In the genomic region with DNA sequence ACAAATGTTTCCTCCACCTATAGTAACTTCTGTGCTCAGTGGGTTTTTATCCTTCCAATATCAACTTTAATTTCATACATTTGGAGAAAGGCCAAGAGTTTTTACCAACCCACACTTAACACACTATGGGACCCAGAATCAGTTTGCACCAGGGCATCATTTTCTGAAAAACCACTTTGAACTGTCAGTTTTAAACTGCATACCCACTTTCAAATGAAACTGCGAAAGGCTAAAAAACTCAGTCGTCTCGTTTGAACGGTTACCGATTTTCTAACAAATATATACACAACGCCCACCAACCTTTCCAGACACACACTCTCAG, we compare ENCODE assay signal across 9 cellular contexts. TPM values are rescaled to one million over a fixed set of nuclear protein-coding genes. Genes with fewer than 3 reads are reported as not detected.
A peak's percentile ranks its signal among the peaks of the same experiment; 100 is the strongest.
DNase-seq lines count a peak whose midpoint lies in the region; ATAC-seq and TF ChIP-seq lines count a peak whose summit lies in the region.
"Had no signal": no experiment of that assay in that cellular context is flagged by ENCODE, and none has a peak within 500 bp of the region (broad histone marks: within the 10 kb centered on the region; RNA-seq: fewer than 3 reads in every experiment).

No MANE protein-coding gene starts in this region.

- TF ChIP-seq RAD21 in liver (IDR thresholded peaks at IDR 0.05), result no peak

- H3K4me1 ChIP-seq in right atrium auricular region, result peaks cover 0 to 12% of the 10 kb centered on the region in 2 donors
- peaks cover 5 to 23% (median 17%) of the 10 kb centered on the region in 4 donors for H3K4me1 ChIP-seq in liver (ENCODE audit: control insufficient read depth in 4 of 4, insufficient read depth in 4 of 4, low read length in 3 of 4)
- H3K4me1 ChIP-seq in uterus, result no peaks in the 10 kb centered on the region

- H3K27me3 ChIP-seq in right atrium auricular region (no peaks in the 10 kb centered on the region), liver (ENCODE audit: control insufficient read depth in 4 of 4, insufficient read depth in 4 of 4, low read length in 3 of 4) (no peaks in the 10 kb centered on the region), uterus (no peaks in the 10 kb centered on the region)

- peak overlapping the region; percentile 81 for H3K4me3 Mint-ChIP-seq in activated naive CD8-positive, alpha-beta T cell

- TF ChIP-seq POLR2A in uterus (IDR thresholded peaks at IDR 0.05), result no peak

- H3K4me1 Mint-ChIP-seq in activated naive CD8-positive, alpha-beta T cell (ENCODE audit: low read depth), result peaks cover 12% of the 10 kb centered on the region

- H3K4me3 ChIP-seq in right atrium auricular region, result peak overlapping the region; percentile 50 to 64
- H3K4me3 ChIP-seq in liver (ENCODE audit: low read depth in 1 of 3, low read length in 3 of 3), result peak overlapping the region; percentile 66 to 79 (median 66)
- H3K4me3 ChIP-seq in uterus, result peak overlapping the region; percentile 50 to 53

- intact Hi-C loops in left ventricle myocardium superior (cut with micrococcal nuclease), result no loop called here
- intact Hi-C loops in uterus (cut with DNase I; ENCODE audit: low total_unique reads), result no loop called here
- intact Hi-C loops in left colon (cut with DNase I, micrococcal nuclease), result no loop called here

- peak overlapping the region in 1 of 2 donors; percentile 85 for H3K9ac ChIP-seq in liver (ENCODE audit: low read depth in 1 of 2, low read length in 2 of 2)

- H3K27ac ChIP-seq in right atrium auricular region (no peak overlapping the region), liver (ENCODE audit: low read depth in 1 of 2, low read length in 2 of 2) (peak overlapping the region; percentile 82 to 91), uterus (peak overlapping the region; percentile 62 to 72)

- no peak for TF ChIP-seq CTCF in right atrium auricular region (IDR thresholded peaks at IDR 0.05)
- no peak for TF ChIP-seq CTCF in liver (IDR thresholded peaks at IDR 0.05; ENCODE audit: low read depth, low read length, missing input control)
- TF ChIP-seq CTCF in uterus (IDR thresholded peaks at IDR 0.05), result no peak

- ATAC-seq in left ventricle myocardium superior, result no peak
- no peak for ATAC-seq in HG03460 (IDR thresholded peaks at IDR 0.05; ENCODE audit: unreplicated experiment)
- no peak for ATAC-seq in left colon

- no peak overlapping the region for H3K27ac Mint-ChIP-seq in activated naive CD8-positive, alpha-beta T cell

- WGBS in liver, result 12% methylated on average over 6 of the region's 6 CpGs

- no peaks in the 10 kb centered on the region for H3K9me3 ChIP-seq in right atrium auricular region
- no peaks in the 10 kb centered on the region for H3K9me3 ChIP-seq in liver (ENCODE audit: control insufficient read depth in 4 of 4, low read length in 3 of 4)
- H3K9me3 ChIP-seq in uterus, result no peaks in the 10 kb centered on the region

- H3K36me3 Mint-ChIP-seq in activated naive CD8-positive, alpha-beta T cell, result no peaks in the 10 kb centered on the region

- H3K9me3 Mint-ChIP-seq in activated naive CD8-positive, alpha-beta T cell (ENCODE audit: low read depth), result no peaks in the 10 kb centered on the region

- DNase-seq in right atrium auricular region (ENCODE audit: low spot score), result no peak
- DNase-seq in left ventricle myocardium superior, result no peak
- no peak for DNase-seq in uterus
- no peak for DNase-seq in UCSD-AML1 (lab: John Stamatoyannopoulos, UW; ENCODE audit: unreplicated experiment)
- no peak for DNase-seq in left colon
- DNase-seq: NCI-H187 had no signal

- H3K27me3 Mint-ChIP-seq in activated naive CD8-positive, alpha-beta T cell, result peaks cover 16% of the 10 kb centered on the region

- no peaks in the 10 kb centered on the region for H3K36me3 ChIP-seq in right atrium auricular region
- no peaks in the 10 kb centered on the region for H3K36me3 ChIP-seq in liver (ENCODE audit: control insufficient read depth in 4 of 4, insufficient read depth in 3 of 4, low read depth in 1 of 4, low read length in 3 of 4)
- no peaks in the 10 kb centered on the region for H3K36me3 ChIP-seq in uterus

TF ChIP-seq in liver, 16 proteins besides CTCF, POLR2A, EP300 and RAD21:
- no peak for TF ChIP-seq REST (IDR thresholded peaks at IDR 0.05)
- TF ChIP-seq TAF1 (conservative IDR thresholded peaks at IDR 0.05), result no peak
- no peak for TF ChIP-seq SP1 (IDR thresholded peaks at IDR 0.05)
- TF ChIP-seq ATF3 (IDR thresholded peaks at IDR 0.05), result no peak
- no peak for TF ChIP-seq FOXA1 (IDR thresholded peaks at IDR 0.05)
- TF ChIP-seq JUND (IDR thresholded peaks at IDR 0.05), result no peak
- TF ChIP-seq FOXA2 (IDR thresholded peaks at IDR 0.05), result no peak
- no peak for TF ChIP-seq EGR1 (IDR thresholded peaks at IDR 0.05; ENCODE audit: low read depth in 2 of 2)
- TF ChIP-seq, protein P1, sequence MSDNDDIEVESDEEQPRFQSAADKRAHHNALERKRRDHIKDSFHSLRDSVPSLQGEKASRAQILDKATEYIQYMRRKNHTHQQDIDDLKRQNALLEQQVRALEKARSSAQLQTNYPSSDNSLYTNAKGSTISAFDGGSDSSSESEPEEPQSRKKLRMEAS (IDR thresholded peaks at IDR 0.05), result no peak
- TF ChIP-seq GABPA (IDR thresholded peaks at IDR 0.05 in 1 of 2, conservative IDR thresholded peaks at IDR 0.05 in 1 of 2), result no peak
- TF ChIP-seq RXRA (IDR thresholded peaks at IDR 0.05), result no peak
- TF ChIP-seq, protein P2, sequence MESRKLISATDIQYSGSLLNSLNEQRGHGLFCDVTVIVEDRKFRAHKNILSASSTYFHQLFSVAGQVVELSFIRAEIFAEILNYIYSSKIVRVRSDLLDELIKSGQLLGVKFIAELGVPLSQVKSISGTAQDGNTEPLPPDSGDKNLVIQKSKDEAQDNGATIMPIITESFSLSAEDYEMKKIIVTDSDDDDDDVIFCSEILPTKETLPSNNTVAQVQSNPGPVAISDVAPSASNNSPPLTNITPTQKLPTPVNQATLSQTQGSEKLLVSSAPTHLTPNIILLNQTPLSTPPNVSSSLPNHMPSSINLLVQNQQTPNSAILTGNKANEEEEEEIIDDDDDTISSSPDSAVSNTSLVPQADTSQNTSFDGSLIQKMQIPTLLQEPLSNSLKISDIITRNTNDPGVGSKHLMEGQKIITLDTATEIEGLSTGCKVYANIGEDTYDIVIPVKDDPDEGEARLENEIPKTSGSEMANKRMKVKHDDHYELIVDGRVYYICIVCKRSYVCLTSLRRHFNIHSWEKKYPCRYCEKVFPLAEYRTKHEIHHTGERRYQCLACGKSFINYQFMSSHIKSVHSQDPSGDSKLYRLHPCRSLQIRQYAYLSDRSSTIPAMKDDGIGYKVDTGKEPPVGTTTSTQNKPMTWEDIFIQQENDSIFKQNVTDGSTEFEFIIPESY (IDR thresholded peaks at IDR 0.05), result no peak
- no peak for TF ChIP-seq NR2F2 (IDR thresholded peaks at IDR 0.05)
- no peak for TF ChIP-seq HNF4A (conservative IDR thresholded peaks at IDR 0.05)
- no peak for TF ChIP-seq YY1 (IDR thresholded peaks at IDR 0.05)
- TF ChIP-seq HNF4G (IDR thresholded peaks at IDR 0.05), result no peak

RNA-seq across cellular contexts. Expression of gene ABCG2, which starts 0.4 kb away (rescaled TPM):
- 1 to 10 TPM; 1.0 to 2.9 TPM for total RNA-seq in right atrium auricular region
- total RNA-seq in left ventricle myocardium superior, result 0.97 TPM
- 10 to 100 TPM in 1 of 2 donors, 1 to 10 TPM in 1; 9.6 to 23.6 TPM for total RNA-seq in liver
- 1 to 10 TPM; 1.9 to 4.5 TPM for polyA plus RNA-seq in liver
- total RNA-seq in uterus, result 10 to 100 TPM; 35.9 to 61.8 (median 50.0) TPM
- 10 to 100 TPM; 32.5 to 36.2 TPM for total RNA-seq in left colon

Comparison
In these comparisons a context has a peak if more than half of its experiments do, and no peak if none do; other contexts are left out.
1. H3K27ac ChIP-seq: peak in liver (2 of 2) and uterus (2 of 2); none in right atrium auricular region (0 of 2).
2. Peak in every context shown above with its lines, with median percentiles within 50 percentile points of each other: H3K4me3 ChIP-seq.